1 cellular context compared by ENCODE assay signal in genomic region chr20:20712004-20712473, GRCh38.
TF ChIP-seq lines count a peak whose summit lies in the region.

No MANE protein-coding gene starts in this region.

TF ChIP-seq in K562, 482 proteins besides CTCF, POLR2A, EP300 and RAD21 (continued from another document):
- TF ChIP-seq, protein P1, sequence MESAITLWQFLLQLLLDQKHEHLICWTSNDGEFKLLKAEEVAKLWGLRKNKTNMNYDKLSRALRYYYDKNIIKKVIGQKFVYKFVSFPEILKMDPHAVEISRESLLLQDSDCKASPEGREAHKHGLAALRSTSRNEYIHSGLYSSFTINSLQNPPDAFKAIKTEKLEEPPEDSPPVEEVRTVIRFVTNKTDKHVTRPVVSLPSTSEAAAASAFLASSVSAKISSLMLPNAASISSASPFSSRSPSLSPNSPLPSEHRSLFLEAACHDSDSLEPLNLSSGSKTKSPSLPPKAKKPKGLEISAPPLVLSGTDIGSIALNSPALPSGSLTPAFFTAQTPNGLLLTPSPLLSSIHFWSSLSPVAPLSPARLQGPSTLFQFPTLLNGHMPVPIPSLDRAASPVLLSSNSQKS (CRISPR knock-in tag; IDR thresholded peaks at IDR 0.05) = no peak
- no peak for TF ChIP-seq ZNF586 (CRISPR knock-in tag; conservative IDR thresholded peaks at IDR 0.05)
- TF ChIP-seq SIX5 (IDR thresholded peaks at IDR 0.05; ENCODE audit: borderline replicate concordance in 1 of 2, insufficient read depth in 1 of 2, low read depth in 1 of 2, low read length in 2 of 2) = no peak
- no peak for TF ChIP-seq BMI1 (IDR thresholded peaks at IDR 0.05; ENCODE audit: low read length)
- no peak for TF ChIP-seq POLR2B (IDR thresholded peaks at IDR 0.05; ENCODE audit: low read depth, partially characterized antibody)
